In the genomic region with DNA sequence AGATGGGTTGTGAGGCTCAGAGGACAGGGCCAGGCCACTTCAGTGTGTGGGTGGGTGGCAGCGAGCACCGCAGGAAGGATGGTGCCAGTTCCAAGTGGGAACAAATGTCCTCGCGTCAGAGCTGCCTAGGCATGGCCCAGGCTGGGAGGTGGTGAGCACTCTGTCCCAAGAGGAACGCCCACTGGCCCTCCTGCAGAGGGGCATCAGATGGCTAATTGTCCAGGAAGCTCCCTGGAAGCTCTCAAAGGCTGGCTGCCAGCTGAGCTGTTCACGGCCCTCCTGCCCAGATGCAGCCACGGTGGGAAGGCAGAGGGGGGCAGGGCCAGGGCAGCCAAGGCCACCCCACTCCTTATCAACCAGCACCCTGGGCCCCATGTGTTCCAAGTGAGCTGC, we compare ENCODE assay signal across 9 cellular contexts. TPM values are rescaled to one million over a fixed set of nuclear protein-coding genes. Genes with fewer than 3 reads are reported as not detected.
DNase-seq lines count a peak whose midpoint lies in the region; ATAC-seq and TF ChIP-seq lines count a peak whose summit lies in the region.
"Had no signal": no experiment of that assay in that cellular context is flagged by ENCODE, and none has a peak within 500 bp of the region (broad histone marks: within the 10 kb centered on the region; RNA-seq: fewer than 3 reads in every experiment).

No MANE protein-coding gene starts in this region.

- H2BK120ac ChIP-seq in IMR-90 (ENCODE audit: low read depth, low read length), result no peak overlapping the region

- H3K27me3 ChIP-seq in IMR-90 (ENCODE audit: control insufficient read depth, insufficient read depth, low read length) (no peaks in the 10 kb centered on the region), lower lobe of right lung (ENCODE audit: low read depth) (no peaks in the 10 kb centered on the region)

- no peak overlapping the region for H3K18ac ChIP-seq in IMR-90 (ENCODE audit: low read depth, low read length)

- H2AFZ ChIP-seq in IMR-90 (replicated peaks; ENCODE audit: low read length, poor library complexity), result no peak overlapping the region

- no peak overlapping the region for H3K4ac ChIP-seq in IMR-90 (ENCODE audit: low read depth, low read length)

- peak overlapping the region; percentile 24; the same call in 1 of the 2 replicates for H2AK5ac ChIP-seq in IMR-90 (ENCODE audit: low read depth, low read length)

- no peak overlapping the region for H3K56ac ChIP-seq in IMR-90 (ENCODE audit: extremely low read depth, insufficient read depth, low read length)

- no peaks in the 10 kb centered on the region for H4K20me1 ChIP-seq in IMR-90 (ENCODE audit: insufficient read depth, low read length)

- intact Hi-C loops in IMR-90 (cut with micrococcal nuclease), result loop anchor here (2.0 kb wide), 1 partner anchor 21 kb away; no protein-coding TSS in a partner anchor
- intact Hi-C loops in lower lobe of right lung (cut with DNase I), result no loop called here

- WGBS in IMR-90 (ENCODE audit: extremely low coverage in 2 of 2, insufficient read length in 1 of 2), 2 experiments, result 72% methylated on average over 3 of the region's 7 CpGs; no CpG with 5 or more reads in 1 of the 2 experiments

- no peak overlapping the region for H3K14ac ChIP-seq in IMR-90 (replicated peaks; ENCODE audit: low read depth, low read length)

- in situ Hi-C loops in IMR-90 (cut with MboI; ENCODE audit: low sequenced_read_pairs), result no loop called here

- no peak overlapping the region for H2BK5ac ChIP-seq in IMR-90 (ENCODE audit: low read depth, low read length, poor library complexity, severe bottlenecking)

- H3K27ac ChIP-seq in IMR-90 (ENCODE audit: insufficient read depth, low read length) (no peak overlapping the region), angular gyrus (ENCODE audit: low read depth, low read length) (peak overlapping the region; percentile 33), lower lobe of right lung (no peak overlapping the region)

- H2BK20ac ChIP-seq in IMR-90 (ENCODE audit: low read depth, low read length), result no peak overlapping the region

- H3K4me1 ChIP-seq in IMR-90 (ENCODE audit: control insufficient read depth, insufficient read depth, low read length) (peaks cover 32% of the 10 kb centered on the region), lower lobe of right lung (peaks cover 61% of the 10 kb centered on the region)

- dilution Hi-C loops in IMR-90 (cut with HindIII; ENCODE audit: low sequenced_read_pairs, unreplicated experiment), result no loop called here

- no peak for TF ChIP-seq CTCF in IMR-90 (conservative IDR thresholded peaks at IDR 0.05; ENCODE audit: low read depth, low read length)
- TF ChIP-seq CTCF in lower lobe of right lung (IDR thresholded peaks at IDR 0.05), result no peak

- CTCF ChIA-PET in IMR-90 (lab: Yijun Ruan, JAX), result no interaction called here

- H3K4me3 ChIP-seq in IMR-90 (ENCODE audit: insufficient read depth, low read depth, low read length) (no peak overlapping the region), lower lobe of right lung (no peak overlapping the region)

- ATAC-seq in IMR-90 (ENCODE audit: low read depth) (no peak), lower lobe of right lung (no peak), HG02981 (IDR thresholded peaks at IDR 0.05; ENCODE audit: unreplicated experiment) (no peak)

- H2AK9ac ChIP-seq in IMR-90 (replicated peaks; ENCODE audit: low read depth, low read length, poor library complexity), result no peak overlapping the region

- TF ChIP-seq RAD21 in IMR-90 (IDR thresholded peaks at IDR 0.05; ENCODE audit: low read length), result no peak

- no peak overlapping the region; the same call in 1 of the 2 replicates for H3K4me2 ChIP-seq in IMR-90 (ENCODE audit: low read depth, low read length)

- no peaks in the 10 kb centered on the region for H3K79me1 ChIP-seq in IMR-90 (ENCODE audit: low read depth in 1 of 2, low read length in 2 of 2)

- BruUV-seq in IMR-90 (replicated peaks; lab: Mats Ljungman, UMichigan), result no TSS peak

- H3K9me3 ChIP-seq in IMR-90 (ENCODE audit: control insufficient read depth, insufficient read depth, low read length) (no peaks in the 10 kb centered on the region), lower lobe of right lung (no peaks in the 10 kb centered on the region)

- no peak overlapping the region for H4K5ac ChIP-seq in IMR-90 (ENCODE audit: low read depth, low read length)

- no peak for TF ChIP-seq POLR2A in IMR-90 (IDR thresholded peaks at IDR 0.05; ENCODE audit: low read depth, low read length)

- POLR2A ChIA-PET in IMR-90 (lab: Charles Lee; ENCODE audit: unreplicated experiment), result interaction anchor here (0.6 kb wide), 1 partner anchor 434 kb away, joined by 5 read pairs; no protein-coding TSS in a partner anchor

- H3K36me3 ChIP-seq in IMR-90 (ENCODE audit: control insufficient read depth, insufficient read depth, low read length) (no peaks in the 10 kb centered on the region), lower lobe of right lung (no peaks in the 10 kb centered on the region)

- no peak overlapping the region for H4K91ac ChIP-seq in IMR-90 (ENCODE audit: insufficient read depth, low read depth, low read length)

- H3K9me1 ChIP-seq in IMR-90 (ENCODE audit: insufficient read depth, low read length), result no peaks in the 10 kb centered on the region; the same call in 1 of the 2 replicates

- H3K23ac ChIP-seq in IMR-90 (ENCODE audit: low read depth, low read length), result no peak overlapping the region

- H3K9ac ChIP-seq in IMR-90 (ENCODE audit: low read depth, low read length), result no peak overlapping the region

- peak; percentile 92 for DNase-seq in A172 (ENCODE audit: low spot score)
- no peak for DNase-seq in IMR-90
- DNase-seq in lower lobe of right lung, result peak; percentile 59
- DNase-seq in DMS114 treated with DMSO at 0.1 percent for 48 hours (lab: John Stamatoyannopoulos, UW; ENCODE audit: unreplicated experiment), result no peak
- no peak for DNase-seq in central memory CD4-positive, alpha-beta T cell
- no peak for DNase-seq in NOMO-1 (lab: John Stamatoyannopoulos, UW; ENCODE audit: unreplicated experiment in 2 of 2)
- DNase-seq: amniotic stem cell had no signal

- no peak overlapping the region for H4K8ac ChIP-seq in IMR-90 (ENCODE audit: low read depth in 2 of 2, low read length in 2 of 2)

- H2BK15ac ChIP-seq in IMR-90 (ENCODE audit: low read depth, low read length), result no peak overlapping the region

TF ChIP-seq in IMR-90, 13 proteins besides CTCF, POLR2A, EP300 and RAD21:
- TF ChIP-seq CHD1 (IDR thresholded peaks at IDR 0.05; ENCODE audit: low read depth, low read length), result no peak
- no peak for TF ChIP-seq MAZ (IDR thresholded peaks at IDR 0.05; ENCODE audit: borderline replicate concordance, low read depth, low read length)
- no peak for TF ChIP-seq FOS (IDR thresholded peaks at IDR 0.05; ENCODE audit: low read depth, low read length)

RNA-seq across cellular contexts. Expression of a gene that starts 55.2 kb away (rescaled TPM):
- 22.5 and 25.8 TPM in 2 replicates for total RNA-seq in A172 (2014; rRNA removed; shearing (Covaris generic))
- total RNA-seq in IMR-90 (2012; rRNA removed) (5.9 and 6.4 TPM in 2 replicates), lower lobe of right lung (82.3 TPM)
- 11.6 and 11.9 TPM in 2 replicates for polyA plus RNA-seq in IMR-90 (2012; rRNA removed)
- 7.4 and 10.4 TPM in 2 replicates for polyA plus RNA-seq in IMR-90 (2012; cell fraction: cytosol; rRNA removed)
- 32.9 and 36.9 TPM in 2 replicates for polyA plus RNA-seq in IMR-90 (2012; cell fraction: nucleus; rRNA removed; ENCODE audit: low replicate concordance)

Comparison
In these comparisons a context has a peak if more than half of its experiments do, and no peak if none do; other contexts are left out.
1. DNase-seq: peak in A172 (single experiment) and lower lobe of right lung (single experiment); none in IMR-90 (single experiment), DMS114 treated with DMSO at 0.1 percent for 48 hours (single experiment), central memory CD4-positive, alpha-beta T cell (single experiment) and NOMO-1 (0 of 2).